Comparison of ENCODE assay signal across 8 cellular contexts in genomic region chr1:27891196-27891889, GRCh38. TPM values are rescaled to one million over a fixed set of nuclear protein-coding genes. Genes with fewer than 3 reads are reported as not detected.
DNase-seq lines count a peak whose midpoint lies in the region; ATAC-seq and TF ChIP-seq lines count a peak whose summit lies in the region.

No MANE protein-coding gene starts in this region.

- peaks cover 75% of the 10 kb centered on the region for H3K4me1 Mint-ChIP-seq in stimulated activated memory B cell treated with anti-CD40 and anti-IgM and Interleukin-4, amounts not matched to agents 10 μg/mL and 1 μg/mL and 100 μg/mL, for 72 hours

- H3K4me3 Mint-ChIP-seq in stimulated activated memory B cell treated with anti-CD40 and anti-IgM and Interleukin-4, amounts not matched to agents 10 μg/mL and 1 μg/mL and 100 μg/mL, for 72 hours = peak overlapping the region; percentile 46

- H3K9me3 Mint-ChIP-seq in stimulated activated memory B cell treated with anti-CD40 and anti-IgM and Interleukin-4, amounts not matched to agents 10 μg/mL and 1 μg/mL and 100 μg/mL, for 72 hours = no peaks in the 10 kb centered on the region

- DNase-seq in HL-60 (ENCODE audit: low read depth in 1 of 2, low spot score in 1 of 2) = peak in 1 of 2 experiments; percentile 82
- no peak for DNase-seq in ascending aorta (ENCODE audit: low spot score in 2 of 2)
- no peak for DNase-seq in activated CD8-positive, alpha-beta memory T cell treated with anti-CD3 and anti-CD28 coated beads, Interleukin-2, amount 50 U/mL, for 4 hours
- no peak for DNase-seq in omental fat pad (ENCODE audit: low spot score)
- no peak for DNase-seq in NCI-H2227 treated with DMSO at 0.1 percent for 48 hours (lab: John Stamatoyannopoulos, UW)

- no peaks in the 10 kb centered on the region for H3K27me3 Mint-ChIP-seq in stimulated activated memory B cell treated with anti-CD40 and anti-IgM and Interleukin-4, amounts not matched to agents 10 μg/mL and 1 μg/mL and 100 μg/mL, for 72 hours

- TF ChIP-seq CTCF in HL-60 (IDR thresholded peaks at IDR 0.05; ENCODE audit: insufficient read depth, low read length) (no peak), ascending aorta (IDR thresholded peaks at IDR 0.05) (no peak), omental fat pad (IDR thresholded peaks at IDR 0.05) (no peak)

- H3K27me3 ChIP-seq in HL-60 (ENCODE audit: insufficient read depth, poor library complexity, severe bottlenecking) = no peaks in the 10 kb centered on the region
- no peaks in the 10 kb centered on the region for H3K27me3 ChIP-seq in ascending aorta

- H3K4me3 ChIP-seq in HL-60 (replicated peaks; ENCODE audit: insufficient read depth, low read length) (no peak overlapping the region), ascending aorta (no peak overlapping the region)

- H3K27ac ChIP-seq in HL-60 (replicated peaks) (peak overlapping the region; percentile 77), ascending aorta (peak overlapping the region; percentile 29 to 32)

- peak overlapping the region; percentile 95 for H3K27ac Mint-ChIP-seq in stimulated activated memory B cell treated with anti-CD40 and anti-IgM and Interleukin-4, amounts not matched to agents 10 μg/mL and 1 μg/mL and 100 μg/mL, for 72 hours

- intact Hi-C loops in ascending aorta (cut with DNase I) = no loop called here

- no peaks in the 10 kb centered on the region for H3K4me1 ChIP-seq in ascending aorta

- H3K36me3 Mint-ChIP-seq in stimulated activated memory B cell treated with anti-CD40 and anti-IgM and Interleukin-4, amounts not matched to agents 10 μg/mL and 1 μg/mL and 100 μg/mL, for 72 hours = peaks cover 60% of the 10 kb centered on the region

- H3K9me3 ChIP-seq in ascending aorta = no peaks in the 10 kb centered on the region

- peak; percentile 38 for ATAC-seq in GM18861 (IDR thresholded peaks at IDR 0.05; ENCODE audit: unreplicated experiment)
- peak; percentile 87 for ATAC-seq in stimulated activated memory B cell treated with anti-CD40 and anti-IgM and Interleukin-4, amounts not matched to agents 10 μg/mL and 1 μg/mL and 100 μg/mL, for 72 hours
- no peak for ATAC-seq in HG02870 (IDR thresholded peaks at IDR 0.05; ENCODE audit: unreplicated experiment)
- ATAC-seq in omental fat pad (ENCODE audit: low FRiP score) = no peak

- peaks cover 56 to 63% of the 10 kb centered on the region in 2 donors for H3K36me3 ChIP-seq in ascending aorta

RNA-seq across cellular contexts. Expression of gene THEMIS2, which starts 19.0 kb away (rescaled TPM):
- total RNA-seq in ascending aorta (206 TPM), omental fat pad (100 to 1,000 TPM in 1 of 4 donors, 10 to 100 TPM in 3; 50.2 to 103 (median 77.0) TPM)

RNA-seq across cellular contexts. Expression of gene RPA2, which starts 23.0 kb away (rescaled TPM):
- total RNA-seq in ascending aorta (36.8 TPM), omental fat pad (10 to 100 TPM; 14.9 to 32.6 (median 19.9) TPM)

RNA-seq across cellular contexts. Expression of gene SMPDL3B, which starts 43.5 kb away (rescaled TPM):
- total RNA-seq in ascending aorta = not detected
- total RNA-seq in omental fat pad = 10 to 100 TPM in 1 of 4 donors, 1 to 10 TPM in 2, under 1 TPM in 1; 0.63 to 17.2 (median 3.6) TPM

Comparison
In these comparisons a context has a peak if more than half of its experiments do, and no peak if none do; other contexts are left out.
1. ATAC-seq: peak in GM18861 (single experiment) and stimulated activated memory B cell treated with anti-CD40 and anti-IgM and Interleukin-4, amounts not matched to agents 10 μg/mL and 1 μg/mL and 100 μg/mL, for 72 hours (single experiment); none in HG02870 (single experiment) and omental fat pad (single experiment).